1 cellular context compared by ENCODE assay signal in the genomic region with DNA sequence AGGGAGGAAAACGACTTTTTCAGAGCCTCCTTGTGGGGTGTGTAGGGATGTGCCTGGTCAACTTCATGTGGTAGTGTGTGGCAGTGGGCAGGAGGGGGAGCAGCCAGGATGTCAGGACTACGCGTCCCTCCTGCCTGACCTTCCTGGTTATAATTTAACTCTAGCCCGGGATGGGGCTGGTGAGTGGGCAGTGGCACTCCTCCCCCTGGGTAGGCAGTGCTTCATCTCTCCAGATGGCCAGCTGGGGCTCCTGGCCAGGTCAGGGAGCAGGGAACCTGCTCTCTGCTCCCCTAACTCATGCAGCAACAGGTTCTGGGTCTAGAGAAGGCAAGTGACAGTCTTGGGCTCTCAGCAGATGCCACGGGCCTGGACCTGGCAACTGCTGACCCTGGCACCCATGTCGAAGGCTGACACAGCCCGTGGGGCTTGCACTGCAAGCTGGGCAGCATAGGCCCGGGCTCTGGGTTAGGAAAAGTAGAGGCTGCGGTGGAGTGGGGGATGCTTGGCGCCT.
TF ChIP-seq lines count a peak whose summit lies in the region.

No MANE protein-coding gene starts in this region.

TF ChIP-seq in H1, 55 proteins besides CTCF, POLR2A, EP300 and RAD21:
- TF ChIP-seq KDM5A (IDR thresholded peaks at IDR 0.05; ENCODE audit: low read length): no peak
- no peak for TF ChIP-seq SIN3A (conservative IDR thresholded peaks at IDR 0.05 in 1 of 2, IDR thresholded peaks at IDR 0.05 in 1 of 2; ENCODE audit: low read depth in 1 of 2, low read length in 2 of 2)
- TF ChIP-seq KDM4A (IDR thresholded peaks at IDR 0.05; ENCODE audit: low read depth, low read length, severe bottlenecking): no peak
- no peak for TF ChIP-seq NANOG (IDR thresholded peaks at IDR 0.05; ENCODE audit: insufficient read depth, low read depth, low read length, poor library complexity, severe bottlenecking)
- TF ChIP-seq TEAD4 (IDR thresholded peaks at IDR 0.05; ENCODE audit: low read depth, low read length): no peak
- no peak for TF ChIP-seq JUND (IDR thresholded peaks at IDR 0.05; ENCODE audit: low read length)
